In genomic region chr4:80875642-80876041, GRCh38 we compare ENCODE assay signal across 11 cellular contexts.
DNase-seq lines count a peak whose midpoint lies in the region; ATAC-seq and TF ChIP-seq lines count a peak whose summit lies in the region.
"Had no signal": no experiment of that assay in that cellular context is flagged by ENCODE, and none has a peak within 500 bp of the region (broad histone marks: within the 10 kb centered on the region; RNA-seq: fewer than 3 reads in every experiment).

No MANE protein-coding gene starts in this region.

- no peaks in the 10 kb centered on the region for H3K36me3 ChIP-seq in ovary

- no peak for TF ChIP-seq EP300 in ovary (IDR thresholded peaks at IDR 0.05)

- no peak for TF ChIP-seq CTCF in ovary (IDR thresholded peaks at IDR 0.05)

- no peak for TF ChIP-seq POLR2A in ovary (IDR thresholded peaks at IDR 0.05)

- DNase-seq in NCI-H1694 (lab: John Stamatoyannopoulos, UW): no peak
- no peak for DNase-seq in left lobe of liver (ENCODE audit: low spot score)
- DNase-seq in ovary: no peak
- DNase-seq: NCI-H1417 treated with DMSO at 0.1 percent for 48 hours had no signal

- ATAC-seq in GM18858 (IDR thresholded peaks at IDR 0.05; ENCODE audit: unreplicated experiment) (peak; percentile 93), GM21526 (IDR thresholded peaks at IDR 0.05; ENCODE audit: low FRiP score, unreplicated experiment) (peak; percentile 92), HG03135 (IDR thresholded peaks at IDR 0.05; ENCODE audit: unreplicated experiment) (peak; percentile 95), esophagus mucosa (peak; percentile 46), left lobe of liver (no peak), SK-N-SH treated with all-trans-retinoic acid at 6 μM for 48 hours (no peak)
- ATAC-seq: HCT116 had no signal

- 93 to 95% (median 94%) methylated on average over 3 of the region's 3 CpGs for WGBS in ovary, 3 donors

- no peak overlapping the region for H3K27ac ChIP-seq in ovary
- H3K27ac ChIP-seq: skin epidermis had no signal

- no peak overlapping the region for H3K4me3 ChIP-seq in ovary
- H3K4me3 ChIP-seq: skin epidermis had no signal

- H3K9me3 ChIP-seq in ovary: no peaks in the 10 kb centered on the region

- no peaks in the 10 kb centered on the region for H3K27me3 ChIP-seq in ovary

- intact Hi-C loops in ovary (cut with DNase I): no loop called here

- no peaks in the 10 kb centered on the region for H3K4me1 ChIP-seq in ovary (ENCODE audit: insufficient read depth)

TF ChIP-seq in SK-N-SH treated with all-trans-retinoic acid at 6 μM for 48 hours, 23 proteins besides CTCF, POLR2A, EP300 and RAD21:
- TF ChIP-seq TOX (CRISPR knock-in tag; IDR thresholded peaks at IDR 0.05; ENCODE audit: borderline replicate concordance) (no peak), TSHZ2 (CRISPR knock-in tag; IDR thresholded peaks at IDR 0.05) (no peak), CREB5 (CRISPR knock-in tag; IDR thresholded peaks at IDR 0.05; ENCODE audit: low read depth) (no peak), CSRNP3 (CRISPR knock-in tag; IDR thresholded peaks at IDR 0.05) (no peak), ARNTL (CRISPR knock-in tag; IDR thresholded peaks at IDR 0.05; ENCODE audit: borderline replicate concordance, low read depth) (no peak), ZNF565 (CRISPR knock-in tag; conservative IDR thresholded peaks at IDR 0.05; ENCODE audit: low read depth) (no peak), CSDC2 (CRISPR knock-in tag; IDR thresholded peaks at IDR 0.05) (no peak), PATZ1 (CRISPR knock-in tag; IDR thresholded peaks at IDR 0.05; ENCODE audit: borderline replicate concordance) (no peak), ESRRG (CRISPR knock-in tag; IDR thresholded peaks at IDR 0.05) (no peak), ISL1 (CRISPR knock-in tag; IDR thresholded peaks at IDR 0.05) (no peak), POU6F1 (CRISPR knock-in tag; IDR thresholded peaks at IDR 0.05; ENCODE audit: borderline replicate concordance, low read depth) (no peak), ZNF8 (CRISPR knock-in tag; IDR thresholded peaks at IDR 0.05) (no peak), RARB (CRISPR knock-in tag; IDR thresholded peaks at IDR 0.05) (no peak), OSR1 (CRISPR knock-in tag; IDR thresholded peaks at IDR 0.05) (no peak), ZC3H10 (CRISPR knock-in tag; IDR thresholded peaks at IDR 0.05) (no peak), ZFP3 (CRISPR knock-in tag; IDR thresholded peaks at IDR 0.05) (no peak)

Comparison
In these comparisons a context has a peak if more than half of its experiments do, and no peak if none do; other contexts are left out.
1. ATAC-seq: peak in GM18858 (single experiment), GM21526 (single experiment), HG03135 (single experiment) and esophagus mucosa (single experiment); none in left lobe of liver (single experiment) and SK-N-SH treated with all-trans-retinoic acid at 6 μM for 48 hours (single experiment).